Comparison of ENCODE assay signal across 1 cellular context in the genomic region with DNA sequence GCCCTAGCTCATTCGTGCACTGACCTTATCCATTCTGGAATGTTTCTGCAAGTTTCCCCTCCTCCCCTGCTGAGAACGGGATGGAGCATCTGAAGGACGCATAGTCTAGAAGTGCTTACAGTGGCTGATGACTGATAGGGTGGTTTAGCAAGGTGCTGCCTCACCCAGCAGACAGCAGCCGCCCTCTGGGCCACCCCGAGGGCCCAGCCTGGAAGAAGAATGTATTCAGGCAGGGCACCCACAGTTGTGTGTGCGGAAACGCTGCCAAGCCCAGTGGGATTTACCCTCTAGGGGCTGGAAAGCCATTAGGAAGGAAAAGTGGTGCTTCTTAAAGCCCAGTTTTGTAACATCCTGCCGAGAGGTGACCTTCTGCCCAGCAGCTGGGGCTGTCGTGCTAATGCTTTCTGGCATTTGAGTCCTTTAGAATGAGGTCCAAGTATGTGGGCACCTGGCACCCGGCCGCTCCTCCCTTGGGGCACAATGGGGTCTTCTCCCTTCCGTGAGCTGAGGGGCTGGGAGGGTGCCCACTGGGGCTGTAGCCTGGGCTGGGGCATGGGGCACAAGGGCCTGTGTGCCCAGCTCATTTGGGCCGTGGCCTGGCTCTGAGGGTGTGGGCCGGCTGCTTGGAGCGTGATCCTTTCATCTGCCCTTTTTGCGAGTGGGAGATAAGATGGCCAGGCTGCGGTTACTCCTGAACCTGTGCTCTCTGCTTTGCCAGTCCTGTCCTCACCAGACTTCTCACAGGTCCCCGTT.
TF ChIP-seq lines count a peak whose summit lies in the region.

No MANE protein-coding gene starts in this region.

TF ChIP-seq in GM23338, 12 proteins besides CTCF, POLR2A, EP300 and RAD21 (continued from another document):
- TF ChIP-seq, protein P1, sequence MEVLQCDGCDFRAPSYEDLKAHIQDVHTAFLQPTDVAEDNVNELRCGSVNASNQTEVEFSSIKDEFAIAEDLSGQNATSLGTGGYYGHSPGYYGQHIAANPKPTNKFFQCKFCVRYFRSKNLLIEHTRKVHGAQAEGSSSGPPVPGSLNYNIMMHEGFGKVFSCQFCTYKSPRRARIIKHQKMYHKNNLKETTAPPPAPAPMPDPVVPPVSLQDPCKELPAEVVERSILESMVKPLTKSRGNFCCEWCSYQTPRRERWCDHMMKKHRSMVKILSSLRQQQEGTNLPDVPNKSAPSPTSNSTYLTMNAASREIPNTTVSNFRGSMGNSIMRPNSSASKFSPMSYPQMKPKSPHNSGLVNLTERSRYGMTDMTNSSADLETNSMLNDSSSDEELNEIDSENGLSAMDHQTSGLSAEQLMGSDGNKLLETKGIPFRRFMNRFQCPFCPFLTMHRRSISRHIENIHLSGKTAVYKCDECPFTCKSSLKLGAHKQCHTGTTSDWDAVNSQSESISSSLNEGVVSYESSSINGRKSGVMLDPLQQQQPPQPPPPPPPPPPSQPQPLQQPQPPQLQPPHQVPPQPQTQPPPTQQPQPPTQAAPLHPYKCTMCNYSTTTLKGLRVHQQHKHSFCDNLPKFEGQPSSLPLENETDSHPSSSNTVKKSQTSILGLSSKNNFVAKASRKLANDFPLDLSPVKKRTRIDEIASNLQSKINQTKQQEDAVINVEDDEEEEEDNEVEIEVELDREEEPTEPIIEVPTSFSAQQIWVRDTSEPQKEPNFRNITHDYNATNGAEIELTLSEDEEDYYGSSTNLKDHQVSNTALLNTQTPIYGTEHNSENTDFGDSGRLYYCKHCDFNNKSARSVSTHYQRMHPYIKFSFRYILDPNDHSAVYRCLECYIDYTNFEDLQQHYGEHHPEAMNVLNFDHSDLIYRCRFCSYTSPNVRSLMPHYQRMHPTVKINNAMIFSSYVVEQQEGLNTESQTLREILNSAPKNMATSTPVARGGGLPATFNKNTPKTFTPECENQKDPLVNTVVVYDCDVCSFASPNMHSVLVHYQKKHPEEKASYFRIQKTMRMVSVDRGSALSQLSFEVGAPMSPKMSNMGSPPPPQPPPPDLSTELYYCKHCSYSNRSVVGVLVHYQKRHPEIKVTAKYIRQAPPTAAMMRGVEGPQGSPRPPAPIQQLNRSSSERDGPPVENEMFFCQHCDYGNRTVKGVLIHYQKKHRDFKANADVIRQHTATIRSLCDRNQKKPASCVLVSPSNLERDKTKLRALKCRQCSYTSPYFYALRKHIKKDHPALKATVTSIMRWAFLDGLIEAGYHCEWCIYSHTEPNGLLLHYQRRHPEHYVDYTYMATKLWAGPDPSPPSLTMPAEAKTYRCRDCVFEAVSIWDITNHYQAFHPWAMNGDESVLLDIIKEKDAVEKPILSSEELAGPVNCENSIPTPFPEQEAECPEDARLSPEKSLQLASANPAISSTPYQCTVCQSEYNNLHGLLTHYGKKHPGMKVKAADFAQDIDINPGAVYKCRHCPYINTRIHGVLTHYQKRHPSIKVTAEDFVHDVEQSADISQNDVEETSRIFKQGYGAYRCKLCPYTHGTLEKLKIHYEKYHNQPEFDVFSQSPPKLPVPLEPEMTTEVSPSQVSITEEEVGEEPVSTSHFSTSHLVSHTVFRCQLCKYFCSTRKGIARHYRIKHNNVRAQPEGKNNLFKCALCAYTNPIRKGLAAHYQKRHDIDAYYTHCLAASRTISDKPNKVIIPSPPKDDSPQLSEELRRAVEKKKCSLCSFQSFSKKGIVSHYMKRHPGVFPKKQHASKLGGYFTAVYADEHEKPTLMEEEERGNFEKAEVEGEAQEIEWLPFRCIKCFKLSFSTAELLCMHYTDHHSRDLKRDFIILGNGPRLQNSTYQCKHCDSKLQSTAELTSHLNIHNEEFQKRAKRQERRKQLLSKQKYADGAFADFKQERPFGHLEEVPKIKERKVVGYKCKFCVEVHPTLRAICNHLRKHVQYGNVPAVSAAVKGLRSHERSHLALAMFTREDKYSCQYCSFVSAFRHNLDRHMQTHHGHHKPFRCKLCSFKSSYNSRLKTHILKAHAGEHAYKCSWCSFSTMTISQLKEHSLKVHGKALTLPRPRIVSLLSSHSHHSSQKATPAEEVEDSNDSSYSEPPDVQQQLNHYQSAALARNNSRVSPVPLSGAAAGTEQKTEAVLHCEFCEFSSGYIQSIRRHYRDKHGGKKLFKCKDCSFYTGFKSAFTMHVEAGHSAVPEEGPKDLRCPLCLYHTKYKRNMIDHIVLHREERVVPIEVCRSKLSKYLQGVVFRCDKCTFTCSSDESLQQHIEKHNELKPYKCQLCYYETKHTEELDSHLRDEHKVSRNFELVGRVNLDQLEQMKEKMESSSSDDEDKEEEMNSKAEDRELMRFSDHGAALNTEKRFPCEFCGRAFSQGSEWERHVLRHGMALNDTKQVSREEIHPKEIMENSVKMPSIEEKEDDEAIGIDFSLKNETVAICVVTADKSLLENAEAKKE (CRISPR knock-in tag; IDR thresholded peaks at IDR 0.05) = no peak
- no peak for TF ChIP-seq NANOG (IDR thresholded peaks at IDR 0.05; ENCODE audit: borderline replicate concordance)
